8 cellular contexts compared by ENCODE assay signal in genomic region chr6:33904050-33904827, GRCh38.
DNase-seq lines count a peak whose midpoint lies in the region; ATAC-seq and TF ChIP-seq lines count a peak whose summit lies in the region.

No MANE protein-coding gene starts in this region.

- no peaks in the 10 kb centered on the region for H3K36me3 ChIP-seq in CD4-positive, alpha-beta memory T cell (ENCODE audit: insufficient read depth, low read length)
- no peaks in the 10 kb centered on the region for H3K36me3 ChIP-seq in Peyer's patch
- H3K36me3 ChIP-seq in testis (ENCODE audit: low read depth, missing control alignments) = no peaks in the 10 kb centered on the region

- WGBS in testis, 2 donors = 49 to 55% methylated on average over 14 of the region's 14 CpGs

- POLR2A ChIA-PET in CD4-positive, alpha-beta memory T cell (lab: Charles Lee; ENCODE audit: partially characterized antibody) = interaction anchor here (1.0 to 2.9 kb wide), 8 partner anchors 9 to 332 kb away, joined by 3 to 42 read pairs (median 14); partner anchors contain the start of genes HMGA1 and LEMD2

- peak overlapping the region; percentile 84 to 94 (median 91) for H3K27ac Mint-ChIP-seq in CD4-positive, alpha-beta memory T cell

- peak; percentile 65 for ATAC-seq in GM21515 (IDR thresholded peaks at IDR 0.05; ENCODE audit: unreplicated experiment)

- TF ChIP-seq CTCF in Peyer's patch (IDR thresholded peaks at IDR 0.05) = no peak
- TF ChIP-seq CTCF in testis (IDR thresholded peaks at IDR 0.05) = no peak

- H3K9me3 Mint-ChIP-seq in CD4-positive, alpha-beta memory T cell = peaks cover 0 to 2% (median 0%) of the 10 kb centered on the region in 8 donors

- peak overlapping the region; percentile 51 for H3K27ac ChIP-seq in CD4-positive, alpha-beta memory T cell (ENCODE audit: low read depth, low read length)
- peak overlapping the region; percentile 16 to 70 (median 60) for H3K27ac ChIP-seq in Peyer's patch
- no peak overlapping the region for H3K27ac ChIP-seq in testis

- peaks cover 54 to 83% (median 69%) of the 10 kb centered on the region in 4 donors for H3K4me1 Mint-ChIP-seq in CD4-positive, alpha-beta memory T cell

- TF ChIP-seq POLR2A in Peyer's patch (IDR thresholded peaks at IDR 0.05) (no peak), testis (IDR thresholded peaks at IDR 0.05) (no peak)

- H3K9me3 ChIP-seq in CD4-positive, alpha-beta memory T cell (ENCODE audit: control insufficient read depth in 1 of 2, low read length in 2 of 2) = no peaks in the 10 kb centered on the region
- no peaks in the 10 kb centered on the region for H3K9me3 ChIP-seq in Peyer's patch
- H3K9me3 ChIP-seq in testis = no peaks in the 10 kb centered on the region

- H3K4me3 ChIP-seq in CD4-positive, alpha-beta memory T cell (ENCODE audit: low read length in 2 of 2) = peak overlapping the region; percentile 25 to 36
- no peak overlapping the region for H3K4me3 ChIP-seq in Peyer's patch
- H3K4me3 ChIP-seq in testis = no peak overlapping the region

- H3K36me3 Mint-ChIP-seq in CD4-positive, alpha-beta memory T cell = no peaks in the 10 kb centered on the region

- CTCF ChIA-PET in CD4-positive, alpha-beta memory T cell (lab: Charles Lee; ENCODE audit: partially characterized antibody) = interaction anchor here (0.6 to 1.4 kb wide), 5 partner anchors 10 to 135 kb away, joined by 3 to 13 read pairs (median 3); no protein-coding TSS in a partner anchor

- peak; percentile 76 to 84 (median 81) for DNase-seq in CD4-positive, alpha-beta memory T cell
- DNase-seq in Peyer's patch (peak in 2 of 3 donors; percentile 35 to 80), COLO668 (lab: John Stamatoyannopoulos, UW; ENCODE audit: unreplicated experiment) (no peak), testis (no peak), epidermal melanocyte (ENCODE audit: insufficient read length, low spot score) (no peak)
- peak; percentile 60 for DNase-seq in activated naive CD4-positive, alpha-beta T cell treated with Interleukin-2 at 50 U/mL for 16 hours
- peak; percentile 8 to 45 for DNase-seq in stimulated activated CD4-positive, alpha-beta T cell treated with anti-CD3 and anti-CD28 coated beads, Interleukin-15, amount 100 ng/mL, for 1 hour (ENCODE audit: low read depth in 1 of 2, low spot score in 1 of 2)

- peaks cover 64% of the 10 kb centered on the region for H3K4me1 ChIP-seq in CD4-positive, alpha-beta memory T cell (ENCODE audit: insufficient read depth, low read length)
- H3K4me1 ChIP-seq in Peyer's patch = peaks cover 0 to 25% (median 1%) of the 10 kb centered on the region in 4 donors
- no peaks in the 10 kb centered on the region for H3K4me1 ChIP-seq in testis

- H3K27me3 ChIP-seq in CD4-positive, alpha-beta memory T cell (ENCODE audit: insufficient read depth, low read length) = no peaks in the 10 kb centered on the region
- H3K27me3 ChIP-seq in Peyer's patch = no peaks in the 10 kb centered on the region
- no peaks in the 10 kb centered on the region for H3K27me3 ChIP-seq in testis

- intact Hi-C loops in CD4-positive, alpha-beta memory T cell (cut with micrococcal nuclease) = loop anchor here (1.0 to 2.0 kb wide), 3 partner anchors 10 to 115 kb away; partner anchors contain the start of gene LEMD2
- intact Hi-C loops in testis (cut with DNase I; ENCODE audit: low total_unique reads) = no loop called here

- H3K4me3 Mint-ChIP-seq in CD4-positive, alpha-beta memory T cell = peak overlapping the region; percentile 62 to 83 (median 78)

- H3K27me3 Mint-ChIP-seq in CD4-positive, alpha-beta memory T cell = no peaks in the 10 kb centered on the region

Comparison
In these comparisons a context has a peak if more than half of its experiments do, and no peak if none do; other contexts are left out.
1. DNase-seq: peak in CD4-positive, alpha-beta memory T cell (5 of 5), Peyer's patch (2 of 3), activated naive CD4-positive, alpha-beta T cell treated with Interleukin-2 at 50 U/mL for 16 hours (single experiment) and stimulated activated CD4-positive, alpha-beta T cell treated with anti-CD3 and anti-CD28 coated beads, Interleukin-15, amount 100 ng/mL, for 1 hour (2 of 2); none in COLO668 (single experiment), testis (single experiment) and epidermal melanocyte (single experiment).
2. H3K27ac ChIP-seq: peak in CD4-positive, alpha-beta memory T cell (single experiment) and Peyer's patch (4 of 4); none in testis (0 of 2).
3. H3K4me3 ChIP-seq: peak in CD4-positive, alpha-beta memory T cell (2 of 2); none in Peyer's patch (0 of 4) and testis (0 of 2).